13 cellular contexts compared by ENCODE assay signal in genomic region chr1:12169442-12170135, GRCh38. TPM values are rescaled to one million over a fixed set of nuclear protein-coding genes. Genes with fewer than 3 reads are reported as not detected.
DNase-seq lines count a peak whose midpoint lies in the region; ATAC-seq, FAIRE-seq and TF ChIP-seq lines count a peak whose summit lies in the region.
"Had no signal": no experiment of that assay in that cellular context is flagged by ENCODE, and none has a peak within 500 bp of the region (broad histone marks: within the 10 kb centered on the region; RNA-seq: fewer than 3 reads in every experiment).

No MANE protein-coding gene starts in this region.

- peaks cover 1% of the 10 kb centered on the region; the same call in 1 of the 2 replicates for H4K20me1 ChIP-seq in GM12878 (ENCODE audit: control insufficient read depth, insufficient read depth)

- H3K27me3 Mint-ChIP-seq in stimulated activated naive CD8-positive, alpha-beta T cell treated with anti-CD3 and anti-CD28 coated beads, Interleukin-15, Interleukin-2, amounts not matched to agents 100 ng/mL and 50 ng/mL, for 24 hours, result no peaks in the 10 kb centered on the region
- peaks cover 0 to 2% (median 0%) of the 10 kb centered on the region in 5 donors for H3K27me3 Mint-ChIP-seq in naive thymus-derived CD8-positive, alpha-beta T cell

- WGBS in GM12878 (ENCODE audit: insufficient coverage, insufficient replicate concordance, low lambda C conversion rate, missing lambda C conversion rate), result 93% methylated on average over 8 of the region's 8 CpGs

- BruUV-seq in GM12878 (replicated peaks; lab: Mats Ljungman, UMichigan), result no TSS peak

- H3K4me3 Mint-ChIP-seq in stimulated activated naive CD8-positive, alpha-beta T cell treated with anti-CD3 and anti-CD28 coated beads, Interleukin-15, Interleukin-2, amounts not matched to agents 100 ng/mL and 50 ng/mL, for 24 hours, result peak overlapping the region; percentile 99
- peak overlapping the region in 4 of 10 donors; percentile 43 to 100 (median 74) for H3K4me3 Mint-ChIP-seq in naive thymus-derived CD8-positive, alpha-beta T cell

- POLR2A ChIA-PET in GM12878 (lab: Charles Lee), result interaction anchor here (0.5 to 3.3 kb wide), 10 partner anchors 9 to 36 kb away, joined by 3 to 35 read pairs (median 5); no protein-coding TSS in a partner anchor
- POLR2A ChIA-PET in naive thymus-derived CD8-positive, alpha-beta T cell (lab: Charles Lee), result interaction anchor here (0.6 to 3.2 kb wide), 4 partner anchors 8 to 34 kb away, joined by 3 to 35 read pairs (median 12); no protein-coding TSS in a partner anchor

- intact Hi-C loops in GM12878 (cut with micrococcal nuclease; ENCODE audit: unreplicated experiment), result loop anchor here (5.0 kb wide), 1 partner anchor 32 kb away; no protein-coding TSS in a partner anchor

- H3K27ac Mint-ChIP-seq in stimulated activated naive CD8-positive, alpha-beta T cell treated with anti-CD3 and anti-CD28 coated beads, Interleukin-15, Interleukin-2, amounts not matched to agents 100 ng/mL and 50 ng/mL, for 24 hours, result peak overlapping the region; percentile 60
- peak overlapping the region; percentile 69 to 98 (median 92) for H3K27ac Mint-ChIP-seq in naive thymus-derived CD8-positive, alpha-beta T cell

- peaks cover 79% of the 10 kb centered on the region for H3K4me1 Mint-ChIP-seq in stimulated activated naive CD8-positive, alpha-beta T cell treated with anti-CD3 and anti-CD28 coated beads, Interleukin-15, Interleukin-2, amounts not matched to agents 100 ng/mL and 50 ng/mL, for 24 hours (ENCODE audit: low read depth)
- peaks cover 32 to 79% (median 73%) of the 10 kb centered on the region in 4 donors for H3K4me1 Mint-ChIP-seq in naive thymus-derived CD8-positive, alpha-beta T cell

- H3K9me3 Mint-ChIP-seq in stimulated activated naive CD8-positive, alpha-beta T cell treated with anti-CD3 and anti-CD28 coated beads, Interleukin-15, Interleukin-2, amounts not matched to agents 100 ng/mL and 50 ng/mL, for 24 hours, result peaks cover 4% of the 10 kb centered on the region
- H3K9me3 Mint-ChIP-seq in naive thymus-derived CD8-positive, alpha-beta T cell, result no peaks in the 10 kb centered on the region

- TF ChIP-seq RAD21 in GM12878 (IDR thresholded peaks at IDR 0.05; ENCODE audit: insufficient read depth, low read depth, low read length), result no peak

- no peak overlapping the region for H2AFZ ChIP-seq in GM12878 (ENCODE audit: control insufficient read depth, low read depth, low read length)
- H2AFZ ChIP-seq: hepatocyte had no signal

- peak overlapping the region; percentile 91 for H3K4me3 ChIP-seq in GM12878
- H3K4me3 ChIP-seq in MG63, result no peak overlapping the region
- H3K4me3 ChIP-seq: body of pancreas, hepatocyte had no signal

- peak overlapping the region; percentile 89 for H3K4me2 ChIP-seq in GM12878 (ENCODE audit: control insufficient read depth, insufficient read depth)
- H3K4me2 ChIP-seq: hepatocyte had no signal

- H3K79me2 ChIP-seq in GM12878 (ENCODE audit: control insufficient read depth, insufficient read depth, low read length), result peaks cover 73% of the 10 kb centered on the region
- H3K79me2 ChIP-seq: hepatocyte had no signal

- no peak overlapping the region for H3K27ac ChIP-seq in GM12878 (ENCODE audit: control insufficient read depth, insufficient read depth)
- H3K27ac ChIP-seq: body of pancreas, hepatocyte had no signal

- TF ChIP-seq EP300 in GM12878 (IDR thresholded peaks at IDR 0.05; ENCODE audit: borderline replicate concordance in 1 of 2, control insufficient read depth in 1 of 2, low read depth in 2 of 2, low read length in 2 of 2), result no peak

- ATAC-seq in stimulated activated naive CD8-positive, alpha-beta T cell treated with anti-CD3 and anti-CD28 coated beads, Interleukin-15, Interleukin-2, amounts not matched to agents 100 U/mL and 50 U/mL, for 24 hours, result no peak
- no peak for ATAC-seq in GM12878
- ATAC-seq in naive thymus-derived CD8-positive, alpha-beta T cell, result no peak
- ATAC-seq: body of pancreas had no signal

- peaks cover 44% of the 10 kb centered on the region for H3K4me1 ChIP-seq in GM12878 (ENCODE audit: control insufficient read depth, insufficient read depth, low read length)

- in situ Hi-C loops in GM12878 (cut with MboI), result loop anchor here (25.0 kb wide), 1 partner anchor 1568 kb away; no protein-coding TSS in a partner anchor

- TF ChIP-seq POLR2A in GM12878 (IDR thresholded peaks at IDR 0.05; ENCODE audit: low read depth, low read length), result no peak

- CTCF ChIA-PET in GM12878 (lab: Yijun Ruan, JAX), result interaction anchor here (0.9 to 2.8 kb wide), 10 partner anchors 8 to 48 kb away, joined by 3 to 19 read pairs (median 4); no protein-coding TSS in a partner anchor

- SMC1A ChIA-PET in GM12878 (lab: Charles Lee; ENCODE audit: uncharacterized antibody, unreplicated experiment), result interaction anchor here (0.6 to 20.8 kb wide), 13 partner anchors 10 to 124 kb away, joined by 3 to 347 read pairs (median 4); no protein-coding TSS in a partner anchor

- H3K9me3 ChIP-seq in GM12878 (replicated peaks; ENCODE audit: control insufficient read depth, insufficient read depth, low read length) (no peaks in the 10 kb centered on the region), MG63 (no peaks in the 10 kb centered on the region)
- H3K9me3 ChIP-seq: body of pancreas had no signal

- H3K9ac ChIP-seq in GM12878 (ENCODE audit: control insufficient read depth, insufficient read depth, low read length), result peak overlapping the region; percentile 24; the same call in 1 of the 2 replicates

- TF ChIP-seq CTCF in GM12878 (IDR thresholded peaks at IDR 0.05 in 2 of 3, conservative IDR thresholded peaks at IDR 0.05 in 1 of 3; ENCODE audit: control insufficient read depth in 2 of 3, extremely low read depth in 1 of 3, insufficient read depth in 1 of 3, low read depth in 3 of 3, low read length in 3 of 3), result no peak

- RAD21 ChIA-PET in GM12878 (lab: Charles Lee; ENCODE audit: unreplicated experiment), result interaction anchor here (0.7 to 8.2 kb wide), 11 partner anchors 8 to 45 kb away, joined by 3 to 119 read pairs (median 5); no protein-coding TSS in a partner anchor

- peaks cover 2 to 5% of the 10 kb centered on the region in 2 experiments; a peak in 3 of 4 replicates for H3K36me3 ChIP-seq in GM12878 (ENCODE audit: control insufficient read depth in 2 of 2, insufficient read depth in 2 of 2, low read length in 1 of 2)
- no peaks in the 10 kb centered on the region for H3K36me3 ChIP-seq in MG63

- H3K27me3 ChIP-seq in GM12878 (replicated peaks in 1 of 2; ENCODE audit: control insufficient read depth in 2 of 2, insufficient read depth in 2 of 2, low read length in 1 of 2) (no peaks in the 10 kb centered on the region), MG63 (no peaks in the 10 kb centered on the region)
- H3K27me3 ChIP-seq: body of pancreas had no signal

- DNase-seq in stimulated activated naive CD8-positive, alpha-beta T cell treated with anti-CD3 and anti-CD28 coated beads, Interleukin-15, Interleukin-2, amounts not matched to agents 100 U/mL and 50 U/mL, for 24 hours, result no peak
- DNase-seq in GM12878 (ENCODE audit: low read depth, low spot score), result no peak
- no peak for DNase-seq in naive thymus-derived CD8-positive, alpha-beta T cell
- DNase-seq in MG63, result no peak
- no peak for DNase-seq in germinal center (ENCODE audit: low spot score)
- no peak for DNase-seq in NCI-H510A (lab: John Stamatoyannopoulos, UW)
- no peak for DNase-seq in NCI-H2171 treated with DMSO at 0.1 percent for 48 hours (lab: John Stamatoyannopoulos, UW)
- DNase-seq: body of pancreas; NCI-H524 treated with DMSO at 0.1 percent for 48 hours; RPMI8226; stimulated activated CD4-positive, alpha-beta T cell treated with anti-CD3 and anti-CD28 coated beads, Interleukin-2, amount 100 ng/mL, for 24 hours had no signal

- no peak for FAIRE-seq in GM12878 (lab: Jason Lieb, UNC)

- H3K36me3 Mint-ChIP-seq in stimulated activated naive CD8-positive, alpha-beta T cell treated with anti-CD3 and anti-CD28 coated beads, Interleukin-15, Interleukin-2, amounts not matched to agents 100 ng/mL and 50 ng/mL, for 24 hours (ENCODE audit: low read depth), result peaks cover 40% of the 10 kb centered on the region
- H3K36me3 Mint-ChIP-seq in naive thymus-derived CD8-positive, alpha-beta T cell, result peaks cover 0 to 4% (median 3%) of the 10 kb centered on the region in 3 donors

TF ChIP-seq in GM12878, 131 proteins besides CTCF, POLR2A, EP300 and RAD21:
- no peak for TF ChIP-seq NBN (IDR thresholded peaks at IDR 0.05)
- TF ChIP-seq ZNF24 (IDR thresholded peaks at IDR 0.05), result peak; percentile 88

RNA-seq across cellular contexts. Expression of gene TNFRSF1B, which starts 2.8 kb away (rescaled TPM):
- total RNA-seq in GM12878 (2013; cell fraction: nucleolus; rRNA removed), result 88.1 and 95.5 TPM in 2 replicates
- total RNA-seq in GM12878 (2014; rRNA removed) (33.0 and 39.9 TPM in 2 replicates), GM12878 (2014; rRNA removed; fragmentation: Illumina TruSeq; extraction: Trizol) (22.4 and 24.4 TPM in 2 replicates), GM12878 (2021) (78.8 and 87.2 TPM in 2 replicates)
- polyA plus RNA-seq in GM12878 (2011; ENCODE audit: low read depth), result 22.2 TPM
- polyA plus RNA-seq in GM12878 (2011; rRNA removed) (35.0 and 66.4 TPM in 2 replicates), GM12878 (2014; fragmentation: Illumina TruSeq; extraction: Trizol) (15.0 and 32.4 TPM in 2 replicates), GM12878 (2014; fragmentation: Nextera tagmentation; extraction: Ambion mirVana) (10 to 100 TPM; 10.1 to 11.6 TPM), GM12878 (2014; rRNA removed) (47.3 and 53.1 TPM in 2 replicates), GM12878 (2016; fragmentation: Nextera tagmentation; extraction: Ambion mirVana) (10 to 100 TPM; 34.8 to 47.5 TPM)
- 84.0 and 115 TPM in 2 replicates for polyA plus RNA-seq in GM12878 (2011; cell fraction: cytosol; rRNA removed)
- polyA plus RNA-seq in GM12878 (2011; cell fraction: nucleus; rRNA removed), result 23.9 and 33.3 TPM in 2 replicates
- polyA plus RNA-seq in GM12878 (2012), result 50.4 and 50.7 TPM in 2 replicates
- 44.6 and 88.0 TPM in 2 replicates for polyA minus RNA-seq in GM12878 (2011; rRNA and poly(A)+ RNA removed)
- 32.2 and 47.0 TPM in 2 replicates for polyA minus RNA-seq in GM12878 (2011; cell fraction: cytosol; rRNA and poly(A)+ RNA removed)
- 11.2 and 26.9 TPM in 2 replicates for polyA minus RNA-seq in GM12878 (2011; cell fraction: nucleus; rRNA and poly(A)+ RNA removed)
- total RNA-seq in naive thymus-derived CD8-positive, alpha-beta T cell, result 10 to 100 TPM; 16.5 to 18.4 TPM
- 10 to 100 TPM; 19.7 to 64.6 (median 21.8) TPM for polyA plus RNA-seq in naive thymus-derived CD8-positive, alpha-beta T cell
- total RNA-seq in MG63 (2014; rRNA removed; shearing (Covaris generic); ENCODE audit: low replicate concordance), result 2.5 and 3.9 TPM in 2 replicates
